ENCODE assay signal across 21 cellular contexts in the genomic region with DNA sequence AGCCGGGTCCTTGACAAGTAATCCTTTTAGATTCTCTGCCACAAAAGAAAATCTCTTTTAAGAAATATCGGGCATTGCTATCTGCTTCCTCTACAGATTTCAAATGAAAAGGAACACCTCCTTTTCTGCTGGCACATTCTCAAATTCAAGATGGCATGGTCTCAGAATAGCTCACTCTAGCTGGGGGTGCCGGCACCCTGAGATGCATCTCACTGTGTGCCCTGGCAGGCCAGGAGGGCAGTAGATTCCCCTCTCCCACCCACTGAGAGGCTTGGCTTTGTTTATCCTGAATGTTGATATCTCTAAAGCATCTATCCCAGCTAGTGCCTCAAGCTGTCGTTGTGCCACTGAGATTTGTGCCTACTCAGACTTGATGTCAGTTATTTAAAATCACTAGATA.
DNase-seq lines count a peak whose midpoint lies in the region; ATAC-seq and TF ChIP-seq lines count a peak whose summit lies in the region.
"Had no signal": no experiment of that assay in that cellular context is flagged by ENCODE, and none has a peak within 500 bp of the region (broad histone marks: within the 10 kb centered on the region; RNA-seq: fewer than 3 reads in every experiment).

No MANE protein-coding gene starts in this region.

- DNase-seq in NCI-H2171 treated with DMSO at 0.1 percent for 48 hours (lab: John Stamatoyannopoulos, UW) (peak; percentile 27), NCI-H2171 (lab: John Stamatoyannopoulos, UW) (no peak), right atrium auricular region (ENCODE audit: low spot score) (no peak), left cardiac atrium (no peak), SHP77 (lab: John Stamatoyannopoulos, UW) (no peak), GDM1 (lab: John Stamatoyannopoulos, UW) (no peak), hepatocyte (ENCODE audit: low spot score) (no peak)
- DNase-seq in effector memory CD4-positive, alpha-beta T cell = no peak
- DNase-seq: 8988T; activated CD4-positive, alpha-beta T cell treated with anti-CD3 and anti-CD28 coated beads, Interleukin-2, amount 50 U/mL, for 1 hour; activated CD8-positive, alpha-beta memory T cell treated with anti-CD3 and anti-CD28 coated beads, Interleukin-2, amount 50 U/mL, for 48 hours; activated effector memory CD4-positive, alpha-beta T cell treated with anti-CD3 and anti-CD28 coated beads, Interleukin-2, amount 50 U/mL, for 16 hours; aorta; COR-L47; H9; NCI-H146; NCI-H510A treated with DMSO at 0.1 percent for 48 hours; upper lobe of left lung had no signal

- peak overlapping the region; percentile 55 to 71 for H3K27ac ChIP-seq in right atrium auricular region
- peak overlapping the region; percentile 54 for H3K27ac ChIP-seq in effector memory CD4-positive, alpha-beta T cell (ENCODE audit: insufficient read depth, low read length, poor library complexity, severe bottlenecking)
- H3K27ac ChIP-seq in hepatocyte = no peak overlapping the region
- H3K27ac ChIP-seq: cardiac muscle cell, prostate gland, upper lobe of left lung, VCaP had no signal

- peaks cover 12% of the 10 kb centered on the region for H3K36me3 ChIP-seq in right atrium auricular region
- H3K36me3 ChIP-seq in effector memory CD4-positive, alpha-beta T cell (ENCODE audit: control insufficient read depth, insufficient read depth, low read length) = no peaks in the 10 kb centered on the region
- H3K36me3 ChIP-seq in hepatocyte (replicated peaks; ENCODE audit: insufficient read depth, low read depth) = no peaks in the 10 kb centered on the region
- H3K36me3 ChIP-seq: cardiac muscle cell, prostate gland, upper lobe of left lung had no signal

- H3K4me2 ChIP-seq in hepatocyte = no peak overlapping the region

- H3K9me2 ChIP-seq in hepatocyte (replicated peaks; ENCODE audit: insufficient read depth) = no peaks in the 10 kb centered on the region

- no peaks in the 10 kb centered on the region for H3K79me2 ChIP-seq in hepatocyte

- no peaks in the 10 kb centered on the region for H4K20me1 ChIP-seq in hepatocyte (ENCODE audit: insufficient read depth, poor library complexity, severe bottlenecking)

- H2AFZ ChIP-seq in hepatocyte = no peak overlapping the region

- H3K27me3 ChIP-seq in right atrium auricular region = no peaks in the 10 kb centered on the region
- no peaks in the 10 kb centered on the region for H3K27me3 ChIP-seq in effector memory CD4-positive, alpha-beta T cell (replicated peaks; ENCODE audit: control insufficient read depth, insufficient read depth, low read length, poor library complexity, severe bottlenecking)
- no peaks in the 10 kb centered on the region for H3K27me3 ChIP-seq in hepatocyte
- H3K27me3 ChIP-seq: cardiac muscle cell, upper lobe of left lung had no signal

- 84% methylated on average over 4 of the region's 4 CpGs for WGBS in hepatocyte (ENCODE audit: low lambda C conversion rate, missing lambda C conversion rate)

- no peak for TF ChIP-seq CTCF in right atrium auricular region (IDR thresholded peaks at IDR 0.05)
- TF ChIP-seq CTCF in hepatocyte (IDR thresholded peaks at IDR 0.05; ENCODE audit: poor library complexity) = no peak

- no peak for ATAC-seq in left cardiac atrium

- no peaks in the 10 kb centered on the region for H3K9me3 ChIP-seq in right atrium auricular region
- no peaks in the 10 kb centered on the region for H3K9me3 ChIP-seq in effector memory CD4-positive, alpha-beta T cell (ENCODE audit: control insufficient read depth, low read length)
- no peaks in the 10 kb centered on the region for H3K9me3 ChIP-seq in hepatocyte (ENCODE audit: low read depth)
- H3K9me3 ChIP-seq: prostate gland, upper lobe of left lung had no signal

- H3K4me3 ChIP-seq in right atrium auricular region = no peak overlapping the region
- no peak overlapping the region for H3K4me3 ChIP-seq in effector memory CD4-positive, alpha-beta T cell (ENCODE audit: insufficient read depth, low read depth, low read length, poor library complexity, severe bottlenecking)
- no peak overlapping the region for H3K4me3 ChIP-seq in hepatocyte
- H3K4me3 ChIP-seq: cardiac muscle cell, prostate gland, upper lobe of left lung had no signal

- H3K4me1 ChIP-seq in right atrium auricular region (peaks cover 0 to 51% of the 10 kb centered on the region in 2 donors), hepatocyte (ENCODE audit: insufficient read depth) (no peaks in the 10 kb centered on the region)
- H3K4me1 ChIP-seq in effector memory CD4-positive, alpha-beta T cell (ENCODE audit: control insufficient read depth, insufficient read depth, low read length, poor library complexity, severe bottlenecking) = peaks cover 46% of the 10 kb centered on the region
- H3K4me1 ChIP-seq: prostate gland had no signal

- intact Hi-C loops in left cardiac atrium (cut with DNase I) = no loop called here
